22 cellular contexts compared by ENCODE assay signal in genomic region chr2:223415071-223415470, GRCh38.
"Had no signal": no experiment of that assay in that cellular context is flagged by ENCODE, and none has a peak within 500 bp of the region (broad histone marks: within the 10 kb centered on the region; RNA-seq: fewer than 3 reads in every experiment).

No MANE protein-coding gene starts in this region.

- H3K27me3 ChIP-seq: breast epithelium had no signal

- H3K4me3 ChIP-seq: breast epithelium had no signal

- H3K4me1 Mint-ChIP-seq: activated CD4-positive, alpha-beta memory T cell treated with anti-CD3 and anti-CD28 coated beads, Interleukin-2, amount 10 ng/mL, durations not matched to agents 7 days and 5 days; activated CD4-positive, alpha-beta T cell treated with anti-CD3 and anti-CD28 coated beads for 36 hours; activated T-helper 17 cell treated with anti-CD3 and anti-CD28 coated beads, Interleukin-2, amount 50 U/mL, for 72 hours had no signal

- H3K27ac Mint-ChIP-seq: activated CD4-positive, alpha-beta memory T cell treated with anti-CD3 and anti-CD28 coated beads, Interleukin-2, amount 10 ng/mL, durations not matched to agents 7 days and 5 days; activated CD4-positive, alpha-beta T cell treated with anti-CD3 and anti-CD28 coated beads for 36 hours; activated naive CD4-positive, alpha-beta T cell treated with anti-CD3 and anti-CD28 coated beads for 36 hours; activated naive CD8-positive, alpha-beta T cell; activated T-helper 17 cell treated with anti-CD3 and anti-CD28 coated beads, Interleukin-2, amount 50 U/mL, for 72 hours had no signal

- H3K36me3 ChIP-seq: breast epithelium had no signal

- H3K4me1 ChIP-seq: breast epithelium had no signal

- H3K4me3 Mint-ChIP-seq: activated CD4-positive, alpha-beta memory T cell treated with anti-CD3 and anti-CD28 coated beads, Interleukin-2, amount 10 ng/mL, durations not matched to agents 7 days and 5 days; activated CD4-positive, alpha-beta T cell treated with anti-CD3 and anti-CD28 coated beads for 36 hours; activated naive CD4-positive, alpha-beta T cell treated with anti-CD3 and anti-CD28 coated beads for 36 hours; activated naive CD8-positive, alpha-beta T cell; activated T-helper 17 cell treated with anti-CD3 and anti-CD28 coated beads, Interleukin-2, amount 50 U/mL, for 72 hours had no signal

- H3K36me3 Mint-ChIP-seq: activated naive CD8-positive, alpha-beta T cell had no signal

- H3K9me3 Mint-ChIP-seq: activated naive CD4-positive, alpha-beta T cell treated with anti-CD3 and anti-CD28 coated beads for 36 hours had no signal

- H3K27ac ChIP-seq: VCaP had no signal

- H3K27me3 Mint-ChIP-seq: activated CD4-positive, alpha-beta memory T cell treated with anti-CD3 and anti-CD28 coated beads, Interleukin-2, amount 10 ng/mL, durations not matched to agents 7 days and 5 days; activated CD4-positive, alpha-beta T cell treated with anti-CD3 and anti-CD28 coated beads for 36 hours; activated naive CD8-positive, alpha-beta T cell; activated T-helper 17 cell treated with anti-CD3 and anti-CD28 coated beads, Interleukin-2, amount 50 U/mL, for 72 hours had no signal

- ATAC-seq: activated CD4-positive, alpha-beta T cell treated with anti-CD3 and anti-CD28 coated beads for 36 hours; activated T-helper 17 cell treated with anti-CD3 and anti-CD28 coated beads, Interleukin-2, amount 50 U/mL, for 72 hours had no signal

- H3K9me3 ChIP-seq: breast epithelium had no signal

- DNase-seq: activated CD4-positive, alpha-beta memory T cell treated with anti-CD3 and anti-CD28 coated beads, Interleukin-2, amount 10 ng/mL, durations not matched to agents 7 days and 5 days; activated CD4-positive, alpha-beta T cell treated with anti-CD3 and anti-CD28 coated beads for 36 hours; activated CD4-positive, alpha-beta T cell treated with anti-CD3 and anti-CD28 coated beads, Interleukin-2, amount 50 U/mL, for 1 hour; activated CD4-positive, CD25-positive, alpha-beta regulatory T cell; activated gamma-delta T cell; activated naive CD4-positive, alpha-beta T cell treated with anti-CD3 and anti-CD28 coated beads for 36 hours; activated T-cell treated with anti-CD3 and anti-CD28 coated beads for 4 hours; activated T-cell treated with anti-CD3 and anti-CD28 coated beads, Interleukin-2, amount 50 U/mL, for 48 hours; KG1; NCI-H1092; NCI-H1417; NCI-H1930; NCI-H2171; NCI-H226; NCI-H526; NCI-H82; SIG-M5; T-helper 1 cell had no signal
